In the genomic region with DNA sequence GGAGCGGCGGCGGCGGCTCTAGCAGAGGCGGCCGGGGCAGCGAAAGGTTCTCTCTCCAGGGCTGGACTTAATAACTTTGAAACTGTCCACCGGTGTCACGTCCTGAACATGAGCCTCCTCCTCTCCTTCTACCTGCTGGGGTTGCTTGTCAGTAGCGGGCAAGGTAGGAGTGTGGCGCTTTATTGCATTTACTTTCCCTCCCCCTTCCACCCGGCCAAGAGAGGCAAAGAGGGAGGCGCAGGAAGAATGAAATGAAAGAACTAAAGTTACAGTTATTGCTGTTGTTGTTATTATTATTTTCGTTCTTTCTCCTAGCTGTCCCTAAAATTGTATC, we compare ENCODE assay signal across 8 cellular contexts. TPM values are rescaled to one million over a fixed set of nuclear protein-coding genes. Genes with fewer than 3 reads are reported as not detected.
DNase-seq lines count a peak whose midpoint lies in the region; ATAC-seq, FAIRE-seq and TF ChIP-seq lines count a peak whose summit lies in the region.

No MANE protein-coding gene starts in this region.

- peak; percentile 51 for DNase-seq in LNCaP clone FGC (ENCODE audit: low read depth)
- DNase-seq in esophagus squamous epithelium (lab: John Stamatoyannopoulos, UW) = no peak
- DNase-seq in trophoblast cell = no peak
- DNase-seq in H54 (ENCODE audit: insufficient read length, low spot score) = no peak
- no peak for DNase-seq in DMS53 treated with DMSO at 0.1 percent for 48 hours (lab: John Stamatoyannopoulos, UW; ENCODE audit: unreplicated experiment)
- DNase-seq in NCI-H187 treated with DMSO at 0.1 percent for 48 hours (lab: John Stamatoyannopoulos, UW) = no peak

- no peak overlapping the region for H4K12ac ChIP-seq in trophoblast cell (ENCODE audit: low read depth, low read length)

- H3K4me3 ChIP-seq in LNCaP clone FGC (ENCODE audit: low read depth, low read length) (peak overlapping the region; percentile 97), esophagus squamous epithelium (peak overlapping the region; percentile 22 to 72 (median 42)), trophoblast cell (ENCODE audit: low read depth, low read length) (no peak overlapping the region)

- no peak overlapping the region for H2AK5ac ChIP-seq in trophoblast cell (ENCODE audit: low read length)

- H3K27ac ChIP-seq in esophagus squamous epithelium (no peak overlapping the region), trophoblast cell (ENCODE audit: low read depth, low read length) (no peak overlapping the region)

- WGBS in esophagus squamous epithelium, 2 donors = 1 to 3% methylated on average over 3 to 5 of the region's 14 CpGs
- no CpG with 5 or more reads among the region's 14 CpGs for WGBS in trophoblast cell (ENCODE audit: extremely low coverage, insufficient coverage, insufficient read length)

- no peak overlapping the region for H3K14ac ChIP-seq in trophoblast cell (ENCODE audit: low read length)

- no peak overlapping the region for H3K9ac ChIP-seq in trophoblast cell (ENCODE audit: low read length)

- no peaks in the 10 kb centered on the region for H3K36me3 ChIP-seq in esophagus squamous epithelium
- H3K36me3 ChIP-seq in trophoblast cell (ENCODE audit: control insufficient read depth in 1 of 2, insufficient read depth in 2 of 2, low read length in 2 of 2) = no peaks in the 10 kb centered on the region

- no peak overlapping the region for H2BK12ac ChIP-seq in trophoblast cell (ENCODE audit: low read length)

- ATAC-seq in GM19025 (IDR thresholded peaks at IDR 0.05; ENCODE audit: low read depth, unreplicated experiment) (peak; percentile 25), GM21529 (IDR thresholded peaks at IDR 0.05; ENCODE audit: unreplicated experiment) (no peak)

- H3K27me3 ChIP-seq in esophagus squamous epithelium = peaks cover 0 to 23% (median 1%) of the 10 kb centered on the region in 4 donors
- peaks cover 10% of the 10 kb centered on the region for H3K27me3 ChIP-seq in trophoblast cell (ENCODE audit: insufficient read depth, low read length)

- H3K4me2 ChIP-seq in trophoblast cell (ENCODE audit: low read length) = peak overlapping the region; percentile 61

- FAIRE-seq in H54 (lab: Jason Lieb, UNC) = no peak

- no peak overlapping the region for H2BK5ac ChIP-seq in trophoblast cell (ENCODE audit: low read depth, low read length, poor library complexity)

- no peaks in the 10 kb centered on the region for H3K79me2 ChIP-seq in trophoblast cell (ENCODE audit: control insufficient read depth, insufficient read depth, low read length, poor library complexity)

- H2BK120ac ChIP-seq in trophoblast cell (ENCODE audit: insufficient read depth, low read length, poor library complexity) = no peak overlapping the region

- TF ChIP-seq CTCF in LNCaP clone FGC (IDR thresholded peaks at IDR 0.05; ENCODE audit: control insufficient read depth, extremely low read depth, insufficient read depth) = no peak
- TF ChIP-seq CTCF in esophagus squamous epithelium (IDR thresholded peaks at IDR 0.05) = no peak

- H2AFZ ChIP-seq in trophoblast cell (ENCODE audit: insufficient read depth, low read length, poor library complexity) = peak overlapping the region; percentile 52

- H3K79me1 ChIP-seq in trophoblast cell (ENCODE audit: low read length) = no peaks in the 10 kb centered on the region

- H3K9me3 ChIP-seq in esophagus squamous epithelium (no peaks in the 10 kb centered on the region), trophoblast cell (ENCODE audit: insufficient read depth, low read depth, low read length) (no peaks in the 10 kb centered on the region)

- H4K8ac ChIP-seq in trophoblast cell (ENCODE audit: low read depth, low read length) = peak overlapping the region; percentile 2

- H3K4me1 ChIP-seq in esophagus squamous epithelium (peaks cover 0 to 24% (median 12%) of the 10 kb centered on the region in 3 donors), trophoblast cell (ENCODE audit: control insufficient read depth in 1 of 2, insufficient read depth in 2 of 2, low read length in 2 of 2) (peaks cover 11% of the 10 kb centered on the region in 2 experiments)

- no peak overlapping the region for H3K23ac ChIP-seq in trophoblast cell (ENCODE audit: low read length)

- TF ChIP-seq POLR2A in esophagus squamous epithelium (IDR thresholded peaks at IDR 0.05) (no peak), H54 (IDR thresholded peaks at IDR 0.05; ENCODE audit: low read depth, low read length) (no peak)

- intact Hi-C loops in esophagus squamous epithelium (cut with DNase I) = no loop called here

- no peak overlapping the region for H4K91ac ChIP-seq in trophoblast cell (ENCODE audit: low read depth, low read length)

- H3K18ac ChIP-seq in trophoblast cell (ENCODE audit: low read length) = no peak overlapping the region

- no peak overlapping the region for H3K4ac ChIP-seq in trophoblast cell (ENCODE audit: low read depth, low read length)

RNA-seq across cellular contexts. Expression of gene NCAM2, which starts 0.2 kb away (rescaled TPM):
- under 1 TPM in 2 of 4 donors, not detected in 2; 0.67 to 0.95 TPM for total RNA-seq in esophagus squamous epithelium
- polyA plus RNA-seq in trophoblast cell (2013) = 0.10 and 0.22 TPM in 2 replicates
